ENCODE assay signal across 32 cellular contexts in genomic region chr15:79956354-79956939, GRCh38. TPM values are rescaled to one million over a fixed set of nuclear protein-coding genes. Genes with fewer than 3 reads are reported as not detected.
DNase-seq lines count a peak whose midpoint lies in the region; ATAC-seq, FAIRE-seq and TF ChIP-seq lines count a peak whose summit lies in the region.
"Had no signal": no experiment of that assay in that cellular context is flagged by ENCODE, and none has a peak within 500 bp of the region (broad histone marks: within the 10 kb centered on the region; RNA-seq: fewer than 3 reads in every experiment).

No MANE protein-coding gene starts in this region.

- intact Hi-C loops in right lobe of liver (cut with DNase I) = no loop called here

- ATAC-seq in right lobe of liver (peak; percentile 53 to 77 (median 70)), WTC11 (no peak)
- ATAC-seq: activated naive CD8-positive, alpha-beta T cell treated with anti-CD3 and anti-CD28 coated beads, Interleukin-2, amount 50 U/mL, for 24 hours; activated T-cell treated with anti-CD3 and anti-CD28 coated beads, Interleukin-2, amount 50 U/mL, for 4 hours; Panc1; right cardiac atrium had no signal

- no peaks in the 10 kb centered on the region for H3K79me2 ChIP-seq in ACC112 (ENCODE audit: control insufficient read depth, insufficient read depth, low read length, unreplicated experiment)

- TF ChIP-seq CTCF in choroid plexus epithelial cell (conservative IDR thresholded peaks at IDR 0.05; ENCODE audit: low read depth, low read length) (no peak), right lobe of liver (IDR thresholded peaks at IDR 0.05) (no peak), WTC11 (IDR thresholded peaks at IDR 0.05) (no peak)

- H3K36me3 ChIP-seq in ACC112 (ENCODE audit: insufficient read depth, low read length) = no peaks in the 10 kb centered on the region
- no peaks in the 10 kb centered on the region for H3K36me3 ChIP-seq in right lobe of liver

- no peaks in the 10 kb centered on the region for H3K27me3 Mint-ChIP-seq in WTC11 (ENCODE audit: low read depth)
- H3K27me3 Mint-ChIP-seq: activated CD4-positive, alpha-beta T cell treated with anti-CD3 and anti-CD28 coated beads, Interleukin-2, amount 10 ng/mL, durations not matched to agents 7 days and 5 days; activated naive CD8-positive, alpha-beta T cell treated with anti-CD3 and anti-CD28 coated beads, Interleukin-2, amount 50 U/mL, for 24 hours; type B pancreatic cell had no signal

- TF ChIP-seq POLR2A in right lobe of liver (IDR thresholded peaks at IDR 0.05) = no peak

- H2AFZ ChIP-seq in ACC112 (ENCODE audit: low read length, unreplicated experiment) = peak overlapping the region; percentile 14

- FAIRE-seq in frontal cortex (lab: Jason Lieb, UNC) = no peak
- FAIRE-seq: endothelial cell of umbilical vein, kidney had no signal

- H3K4me1 ChIP-seq in ACC112 (ENCODE audit: control insufficient read depth, insufficient read depth, low read length, unreplicated experiment) (no peaks in the 10 kb centered on the region), right lobe of liver (peaks cover 0 to 29% (median 2%) of the 10 kb centered on the region in 4 donors)

- peak; percentile 37 for DNase-seq in HuH-7 (ENCODE audit: low spot score)
- DNase-seq in choroid plexus epithelial cell (ENCODE audit: low read depth) = peak; percentile 38
- DNase-seq in right lobe of liver = peak in 1 of 3 donors; percentile 57
- DNase-seq in frontal cortex (ENCODE audit: low spot score in 2 of 2) = no peak
- DNase-seq in cerebellar cortex (ENCODE audit: low spot score) = no peak
- no peak for DNase-seq in NCI-H510A (lab: John Stamatoyannopoulos, UW)
- no peak for DNase-seq in WTC11 (ENCODE audit: low spot score)
- DNase-seq: activated CD4-positive, alpha-beta T cell treated with anti-CD3 and anti-CD28 coated beads, Interleukin-2, amount 10 ng/mL, durations not matched to agents 7 days and 5 days; activated naive CD8-positive, alpha-beta T cell treated with anti-CD3 and anti-CD28 coated beads, Interleukin-2, amount 50 U/mL, for 24 hours; activated T-cell treated with anti-CD3 and anti-CD28 coated beads, Interleukin-2, amount 50 U/mL, for 4 hours; cerebellar nuclear complex; COR-L47; DND-41; GOT3; kidney; NCI-H1436; NCI-H2081 treated with DMSO at 0.1 percent for 48 hours; NCI-H446 treated with DMSO at 0.1 percent for 48 hours; nephron progenitor cell; NK-92 treated with Interleukin-12 subunit alpha and Interleukin-12 subunit beta, amount 100 ng/mL, for 24 hours; right cardiac atrium; stimulated activated CD4-positive, alpha-beta T cell treated with anti-CD3 and anti-CD28 coated beads, Interleukin-2, amount 100 ng/mL, for 48 hours; SW 1271; T-helper 9 cell had no signal

- H3K27ac ChIP-seq in ACC112 (ENCODE audit: low read depth, low read length) = no peak overlapping the region
- peak overlapping the region in 2 of 3 donors; percentile 42 to 77 for H3K27ac ChIP-seq in right lobe of liver
- H3K27ac ChIP-seq: VCaP had no signal

- H3K9me3 Mint-ChIP-seq in WTC11 = peaks cover 5% of the 10 kb centered on the region
- H3K9me3 Mint-ChIP-seq: activated naive CD8-positive, alpha-beta T cell treated with anti-CD3 and anti-CD28 coated beads, Interleukin-2, amount 50 U/mL, for 24 hours; activated T-cell treated with anti-CD3 and anti-CD28 coated beads, Interleukin-2, amount 50 U/mL, for 4 hours; nephron progenitor cell; type B pancreatic cell had no signal

- no peaks in the 10 kb centered on the region for H3K36me3 Mint-ChIP-seq in WTC11
- H3K36me3 Mint-ChIP-seq: type B pancreatic cell had no signal

- 41% methylated on average over 4 of the region's 4 CpGs for WGBS in right lobe of liver (ENCODE audit: insufficient coverage, low coverage, low lambda C conversion rate, missing lambda C conversion rate)

- no peaks in the 10 kb centered on the region for H3K27me3 ChIP-seq in ACC112 (ENCODE audit: insufficient read depth, low read length)
- no peaks in the 10 kb centered on the region for H3K27me3 ChIP-seq in right lobe of liver

- H3K4me3 ChIP-seq in ACC112 (ENCODE audit: low read depth, low read length) = no peak overlapping the region
- no peak overlapping the region for H3K4me3 ChIP-seq in choroid plexus epithelial cell (ENCODE audit: low read depth, low read length)
- H3K4me3 ChIP-seq in right lobe of liver = no peak overlapping the region
- H3K4me3 ChIP-seq: lung had no signal

- POLR2A ChIA-PET in WTC11 (lab: Charles Lee) = no interaction called here

- no peaks in the 10 kb centered on the region for H3K4me1 Mint-ChIP-seq in WTC11

- no peak overlapping the region for H3K4me3 Mint-ChIP-seq in WTC11
- H3K4me3 Mint-ChIP-seq: activated CD4-positive, alpha-beta T cell treated with anti-CD3 and anti-CD28 coated beads, Interleukin-2, amount 10 ng/mL, durations not matched to agents 7 days and 5 days; activated naive CD8-positive, alpha-beta T cell treated with anti-CD3 and anti-CD28 coated beads, Interleukin-2, amount 50 U/mL, for 24 hours; activated T-cell treated with anti-CD3 and anti-CD28 coated beads, Interleukin-2, amount 50 U/mL, for 4 hours; nephron progenitor cell; type B pancreatic cell had no signal

- CTCF ChIA-PET in WTC11 (lab: Charles Lee) = no interaction called here

- no peaks in the 10 kb centered on the region for H3K9me3 ChIP-seq in right lobe of liver

- H3K27ac Mint-ChIP-seq in WTC11 = no peak overlapping the region
- H3K27ac Mint-ChIP-seq: activated CD4-positive, alpha-beta T cell treated with anti-CD3 and anti-CD28 coated beads, Interleukin-2, amount 10 ng/mL, durations not matched to agents 7 days and 5 days; activated naive CD8-positive, alpha-beta T cell treated with anti-CD3 and anti-CD28 coated beads, Interleukin-2, amount 50 U/mL, for 24 hours; nephron progenitor cell; type B pancreatic cell had no signal

TF ChIP-seq in WTC11, 78 proteins besides CTCF, POLR2A, EP300 and RAD21 (continues in another document):
- TF ChIP-seq ZMAT4 (CRISPR knock-in tag; IDR thresholded peaks at IDR 0.05) = no peak
- TF ChIP-seq ETV6 (CRISPR knock-in tag; IDR thresholded peaks at IDR 0.05) = no peak
- no peak for TF ChIP-seq AR (CRISPR knock-in tag; IDR thresholded peaks at IDR 0.05)
- TF ChIP-seq PRRX2 (CRISPR knock-in tag; IDR thresholded peaks at IDR 0.05) = no peak
- no peak for TF ChIP-seq ZNF671 (CRISPR knock-in tag; IDR thresholded peaks at IDR 0.05)
- no peak for TF ChIP-seq USF2 (CRISPR knock-in tag; IDR thresholded peaks at IDR 0.05)

RNA-seq across cellular contexts. Expression of gene BCL2A1, which starts 14.5 kb away (rescaled TPM):
- total RNA-seq in right lobe of liver (1 to 10 TPM in 4 of 6 experiments, under 1 TPM in 2; 0.26 to 6.9 (median 1.8) TPM), frontal cortex (0.82 TPM), WTC11 (2021) (0.25 to 0.32 TPM (median 0.28 TPM) in 3 replicates)
- total RNA-seq: A673, endothelial cell of umbilical vein, MCF 10A had no signal

RNA-seq across cellular contexts. Expression of gene MTHFS, which starts 59.6 kb away (rescaled TPM):
- 100 to 1,000 TPM in 5 of 6 experiments, 10 to 100 TPM in 1; 82.7 to 186 (median 158) TPM for total RNA-seq in right lobe of liver
- 6.1 TPM for total RNA-seq in frontal cortex
- 24.8 to 31.0 TPM (median 29.7 TPM) in 3 replicates for total RNA-seq in WTC11 (2021)

Comparison
In these comparisons a context has a peak if more than half of its experiments do, and no peak if none do; other contexts are left out.
1. DNase-seq: peak in HuH-7 (single experiment) and choroid plexus epithelial cell (single experiment); none in frontal cortex (0 of 2), cerebellar cortex (single experiment), NCI-H510A (single experiment) and WTC11 (single experiment).